In genomic region chr7:139750459-139751095, GRCh38 we compare ENCODE assay signal across 19 cellular contexts. TPM values are rescaled to one million over a fixed set of nuclear protein-coding genes. Genes with fewer than 3 reads are reported as not detected.
DNase-seq lines count a peak whose midpoint lies in the region; ATAC-seq and TF ChIP-seq lines count a peak whose summit lies in the region.
"Had no signal": no experiment of that assay in that cellular context is flagged by ENCODE, and none has a peak within 500 bp of the region (broad histone marks: within the 10 kb centered on the region; RNA-seq: fewer than 3 reads in every experiment).

No MANE protein-coding gene starts in this region.

- H3K9me3 Mint-ChIP-seq in activated naive CD8-positive, alpha-beta T cell treated with anti-CD3 and anti-CD28 coated beads, Interleukin-2, amount 10 ng/mL, durations not matched to agents 7 days and 5 days, result no peaks in the 10 kb centered on the region
- no peaks in the 10 kb centered on the region for H3K9me3 Mint-ChIP-seq in activated naive CD8-positive, alpha-beta T cell treated with anti-CD3 and anti-CD28 coated beads, Interleukin-2, amount 50 U/mL, for 24 hours
- no peaks in the 10 kb centered on the region for H3K9me3 Mint-ChIP-seq in CD4-positive, alpha-beta memory T cell
- no peaks in the 10 kb centered on the region for H3K9me3 Mint-ChIP-seq in nephron progenitor cell
- H3K9me3 Mint-ChIP-seq: CD8-positive, alpha-beta memory T cell; H9 had no signal

- POLR2A ChIA-PET in activated naive CD8-positive, alpha-beta T cell treated with anti-CD3 and anti-CD28 coated beads, Interleukin-2, amount 10 ng/mL, durations not matched to agents 7 days and 5 days (lab: Charles Lee), result no interaction called here
- POLR2A ChIA-PET in CD4-positive, alpha-beta memory T cell (lab: Charles Lee; ENCODE audit: partially characterized antibody), result no interaction called here

- DNase-seq in activated naive CD8-positive, alpha-beta T cell treated with anti-CD3 and anti-CD28 coated beads, Interleukin-2, amount 10 ng/mL, durations not matched to agents 7 days and 5 days, result no peak
- DNase-seq in activated naive CD8-positive, alpha-beta T cell treated with anti-CD3 and anti-CD28 coated beads, Interleukin-2, amount 50 U/mL, for 24 hours, result no peak
- DNase-seq in CD4-positive, alpha-beta memory T cell, result peak in 3 of 5 donors; percentile 26 to 49 (median 31)
- DNase-seq in T-helper 17 cell (no peak), nephron progenitor cell (no peak), upper lobe of left lung (no peak), NCI-H2081 (lab: John Stamatoyannopoulos, UW) (no peak)
- DNase-seq: DMS79, H9, KBM-7, NCI-H1436, NCI-H2029, NCI-H774, PC-9, SJCRH30 had no signal

- no peak overlapping the region for H3K27ac Mint-ChIP-seq in activated naive CD8-positive, alpha-beta T cell treated with anti-CD3 and anti-CD28 coated beads, Interleukin-2, amount 10 ng/mL, durations not matched to agents 7 days and 5 days
- H3K27ac Mint-ChIP-seq in activated naive CD8-positive, alpha-beta T cell treated with anti-CD3 and anti-CD28 coated beads, Interleukin-2, amount 50 U/mL, for 24 hours, result no peak overlapping the region
- peak overlapping the region in 1 of 7 donors; percentile 3 for H3K27ac Mint-ChIP-seq in CD4-positive, alpha-beta memory T cell
- H3K27ac Mint-ChIP-seq in T-helper 17 cell (peak overlapping the region; percentile 74), nephron progenitor cell (peak overlapping the region; percentile 69)
- H3K27ac Mint-ChIP-seq: B cell, H9 had no signal

- no peaks in the 10 kb centered on the region for H3K27me3 Mint-ChIP-seq in activated naive CD8-positive, alpha-beta T cell treated with anti-CD3 and anti-CD28 coated beads, Interleukin-2, amount 10 ng/mL, durations not matched to agents 7 days and 5 days
- H3K27me3 Mint-ChIP-seq in activated naive CD8-positive, alpha-beta T cell treated with anti-CD3 and anti-CD28 coated beads, Interleukin-2, amount 50 U/mL, for 24 hours, result no peaks in the 10 kb centered on the region
- no peaks in the 10 kb centered on the region for H3K27me3 Mint-ChIP-seq in CD4-positive, alpha-beta memory T cell
- H3K27me3 Mint-ChIP-seq in T-helper 17 cell (no peaks in the 10 kb centered on the region), nephron progenitor cell (ENCODE audit: low read depth, poor library complexity) (no peaks in the 10 kb centered on the region)
- H3K27me3 Mint-ChIP-seq: B cell; CD8-positive, alpha-beta memory T cell had no signal

- peaks cover 13% of the 10 kb centered on the region for H3K4me1 Mint-ChIP-seq in activated naive CD8-positive, alpha-beta T cell treated with anti-CD3 and anti-CD28 coated beads, Interleukin-2, amount 10 ng/mL, durations not matched to agents 7 days and 5 days
- H3K4me1 Mint-ChIP-seq in activated naive CD8-positive, alpha-beta T cell treated with anti-CD3 and anti-CD28 coated beads, Interleukin-2, amount 50 U/mL, for 24 hours, result peaks cover 65% of the 10 kb centered on the region
- H3K4me1 Mint-ChIP-seq in CD4-positive, alpha-beta memory T cell, result peaks cover 33 to 59% (median 45%) of the 10 kb centered on the region in 4 donors
- H3K4me1 Mint-ChIP-seq in T-helper 17 cell (peaks cover 50% of the 10 kb centered on the region), nephron progenitor cell (peaks cover 69% of the 10 kb centered on the region)

- H3K27me3 ChIP-seq in CD4-positive, alpha-beta memory T cell (ENCODE audit: insufficient read depth, low read length), result no peaks in the 10 kb centered on the region
- no peaks in the 10 kb centered on the region for H3K27me3 ChIP-seq in upper lobe of left lung
- H3K27me3 ChIP-seq: SJCRH30 had no signal

- intact Hi-C loops in CD4-positive, alpha-beta memory T cell (cut with micrococcal nuclease), result no loop called here

- H3K4me3 Mint-ChIP-seq in activated naive CD8-positive, alpha-beta T cell treated with anti-CD3 and anti-CD28 coated beads, Interleukin-2, amount 10 ng/mL, durations not matched to agents 7 days and 5 days, result no peak overlapping the region
- H3K4me3 Mint-ChIP-seq in activated naive CD8-positive, alpha-beta T cell treated with anti-CD3 and anti-CD28 coated beads, Interleukin-2, amount 50 U/mL, for 24 hours, result no peak overlapping the region
- H3K4me3 Mint-ChIP-seq in CD4-positive, alpha-beta memory T cell, result peak overlapping the region in 3 of 8 donors; percentile 18 to 27 (median 25)
- no peak overlapping the region for H3K4me3 Mint-ChIP-seq in T-helper 17 cell
- no peak overlapping the region for H3K4me3 Mint-ChIP-seq in nephron progenitor cell
- H3K4me3 Mint-ChIP-seq: B cell; CD8-positive, alpha-beta memory T cell; H9 had no signal

- no peak for TF ChIP-seq EP300 in upper lobe of left lung (IDR thresholded peaks at IDR 0.05)

- CTCF ChIA-PET in CD4-positive, alpha-beta memory T cell (lab: Charles Lee; ENCODE audit: partially characterized antibody), result no interaction called here

- no peak for TF ChIP-seq POLR2A in upper lobe of left lung (IDR thresholded peaks at IDR 0.05)

- H3K36me3 Mint-ChIP-seq in activated naive CD8-positive, alpha-beta T cell treated with anti-CD3 and anti-CD28 coated beads, Interleukin-2, amount 10 ng/mL, durations not matched to agents 7 days and 5 days, result no peaks in the 10 kb centered on the region
- H3K36me3 Mint-ChIP-seq in activated naive CD8-positive, alpha-beta T cell treated with anti-CD3 and anti-CD28 coated beads, Interleukin-2, amount 50 U/mL, for 24 hours (ENCODE audit: low read depth), result peaks cover 3% of the 10 kb centered on the region
- peaks cover 0 to 12% of the 10 kb centered on the region in 2 donors for H3K36me3 Mint-ChIP-seq in CD4-positive, alpha-beta memory T cell
- no peaks in the 10 kb centered on the region for H3K36me3 Mint-ChIP-seq in T-helper 17 cell (ENCODE audit: low read depth)
- H3K36me3 Mint-ChIP-seq in nephron progenitor cell (ENCODE audit: low read depth), result peaks cover 21% of the 10 kb centered on the region

- H3K4me3 ChIP-seq in CD4-positive, alpha-beta memory T cell (ENCODE audit: low read length in 2 of 2), result no peak overlapping the region
- H3K4me3 ChIP-seq in upper lobe of left lung, result no peak overlapping the region
- H3K4me3 ChIP-seq: PC-9, SJCRH30 had no signal

- H3K4me1 ChIP-seq in CD4-positive, alpha-beta memory T cell (ENCODE audit: insufficient read depth, low read length), result peaks cover 3% of the 10 kb centered on the region
- H3K4me1 ChIP-seq in upper lobe of left lung, result peaks cover 24 to 65% (median 46%) of the 10 kb centered on the region in 4 donors
- H3K4me1 ChIP-seq: SJCRH30 had no signal

- 93 to 98% methylated on average over 6 of the region's 6 CpGs for WGBS in upper lobe of left lung, 2 donors

- H3K27ac ChIP-seq in CD4-positive, alpha-beta memory T cell (ENCODE audit: low read depth, low read length), result no peak overlapping the region
- H3K27ac ChIP-seq in upper lobe of left lung, result no peak overlapping the region
- H3K27ac ChIP-seq: HL-60, PC-9, SJCRH30 had no signal

- ATAC-seq in activated naive CD8-positive, alpha-beta T cell treated with anti-CD3 and anti-CD28 coated beads, Interleukin-2, amount 10 ng/mL, durations not matched to agents 7 days and 5 days (ENCODE audit: low read depth), result peak; percentile 50
- ATAC-seq in activated naive CD8-positive, alpha-beta T cell treated with anti-CD3 and anti-CD28 coated beads, Interleukin-2, amount 50 U/mL, for 24 hours, result no peak
- ATAC-seq in T-helper 17 cell (peak; percentile 57), upper lobe of left lung (ENCODE audit: low FRiP score in 2 of 2) (no peak), GM21360 (IDR thresholded peaks at IDR 0.05; ENCODE audit: unreplicated experiment) (no peak)

- no peaks in the 10 kb centered on the region for H3K36me3 ChIP-seq in CD4-positive, alpha-beta memory T cell (ENCODE audit: insufficient read depth, low read length)
- peaks cover 0 to 4% (median 0%) of the 10 kb centered on the region in 4 donors for H3K36me3 ChIP-seq in upper lobe of left lung

- TF ChIP-seq CTCF in nephron progenitor cell (IDR thresholded peaks at IDR 0.05) (no peak), upper lobe of left lung (IDR thresholded peaks at IDR 0.05) (no peak)

- no peaks in the 10 kb centered on the region for H3K9me3 ChIP-seq in CD4-positive, alpha-beta memory T cell (ENCODE audit: control insufficient read depth in 1 of 2, low read length in 2 of 2)
- no peaks in the 10 kb centered on the region for H3K9me3 ChIP-seq in T-helper 17 cell (ENCODE audit: control insufficient read depth, low read length, poor library complexity, severe bottlenecking)
- no peaks in the 10 kb centered on the region for H3K9me3 ChIP-seq in upper lobe of left lung

RNA-seq across cellular contexts. Expression of gene HIPK2, which starts 27.2 kb away (rescaled TPM):
- total RNA-seq in activated naive CD8-positive, alpha-beta T cell treated with anti-CD3 and anti-CD28 coated beads, Interleukin-2, amount 10 ng/mL, durations not matched to agents 7 days and 5 days, result 10 to 100 TPM; 18.4 to 19.5 TPM
- 10 to 100 TPM; 31.2 to 34.1 TPM for total RNA-seq in CD4-positive, alpha-beta memory T cell
- 1 to 10 TPM in 1 of 2 donors, under 1 TPM in 1; 0.87 to 4.4 TPM for polyA plus RNA-seq in CD4-positive, alpha-beta memory T cell
- total RNA-seq in T-helper 17 cell (10 to 100 TPM; 36.9 to 42.9 TPM), upper lobe of left lung (10 to 100 TPM; 38.6 to 59.6 (median 45.9) TPM)

Comparison
In these comparisons a context has a peak if more than half of its experiments do, and no peak if none do; other contexts are left out.
1. ATAC-seq: peak in activated naive CD8-positive, alpha-beta T cell treated with anti-CD3 and anti-CD28 coated beads, Interleukin-2, amount 10 ng/mL, durations not matched to agents 7 days and 5 days (single experiment) and T-helper 17 cell (single experiment); none in activated naive CD8-positive, alpha-beta T cell treated with anti-CD3 and anti-CD28 coated beads, Interleukin-2, amount 50 U/mL, for 24 hours (single experiment), upper lobe of left lung (0 of 2) and GM21360 (single experiment).
2. DNase-seq: peak in CD4-positive, alpha-beta memory T cell (3 of 5); none in activated naive CD8-positive, alpha-beta T cell treated with anti-CD3 and anti-CD28 coated beads, Interleukin-2, amount 10 ng/mL, durations not matched to agents 7 days and 5 days (single experiment), activated naive CD8-positive, alpha-beta T cell treated with anti-CD3 and anti-CD28 coated beads, Interleukin-2, amount 50 U/mL, for 24 hours (single experiment), T-helper 17 cell (0 of 3), nephron progenitor cell (single experiment), upper lobe of left lung (0 of 2) and NCI-H2081 (0 of 2).
3. H3K27ac Mint-ChIP-seq: peak in T-helper 17 cell (single experiment) and nephron progenitor cell (single experiment); none in activated naive CD8-positive, alpha-beta T cell treated with anti-CD3 and anti-CD28 coated beads, Interleukin-2, amount 10 ng/mL, durations not matched to agents 7 days and 5 days (single experiment) and activated naive CD8-positive, alpha-beta T cell treated with anti-CD3 and anti-CD28 coated beads, Interleukin-2, amount 50 U/mL, for 24 hours (single experiment).